Comparison of ENCODE assay signal across 18 cellular contexts in the genomic region with DNA sequence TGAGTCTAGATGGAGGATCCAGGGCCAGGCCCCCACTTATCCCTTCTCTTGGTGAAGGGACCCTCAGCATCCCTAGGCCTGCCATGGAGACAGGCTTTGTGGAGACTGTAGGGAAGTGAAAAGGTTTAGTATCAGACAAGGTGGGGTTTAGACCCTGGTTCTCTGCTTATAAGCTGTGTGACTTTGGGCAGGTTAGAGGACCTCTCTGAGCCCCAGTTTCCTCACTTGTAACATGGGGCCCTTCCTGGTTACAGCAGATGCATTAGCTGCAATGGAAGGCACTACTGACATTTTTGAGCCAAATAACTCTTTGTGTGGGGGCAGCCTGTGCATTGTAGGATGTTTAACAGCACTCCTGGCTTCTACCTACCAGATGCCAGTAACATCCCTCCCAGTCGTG. TPM values are rescaled to one million over a fixed set of nuclear protein-coding genes. Genes with fewer than 3 reads are reported as not detected.
A peak's percentile ranks its signal among the peaks of the same experiment; 100 is the strongest.
DNase-seq lines count a peak whose midpoint lies in the region; ATAC-seq, FAIRE-seq and TF ChIP-seq lines count a peak whose summit lies in the region.
"Had no signal": no experiment of that assay in that cellular context is flagged by ENCODE, and none has a peak within 500 bp of the region (broad histone marks: within the 10 kb centered on the region; RNA-seq: fewer than 3 reads in every experiment).

No MANE protein-coding gene starts in this region.

- no peaks in the 10 kb centered on the region for H3K9me3 ChIP-seq in K562 (replicated peaks; ENCODE audit: control insufficient read depth, insufficient read depth, low read depth, low read length)
- H3K9me3 ChIP-seq in OCI-LY7 (ENCODE audit: low read length) = no peaks in the 10 kb centered on the region
- H3K9me3 ChIP-seq: HAP-1 had no signal

- no peak overlapping the region for H3K9ac ChIP-seq in K562 (ENCODE audit: insufficient read depth in 1 of 2, low read depth in 2 of 2, low read length in 2 of 2)
- H3K9ac ChIP-seq: BLaER1 treated with 17β-estradiol and CSF1 and Interleukin-3, amounts not matched to agents 10 nM and 100 nM had no signal

- no peak for FAIRE-seq in K562 (lab: Jason Lieb, UNC)
- FAIRE-seq: G401.6, GM12892 had no signal

- ATAC-seq in K562 = no peak

- 0% methylated on average over 1 of the region's 1 CpG for WGBS in K562 (ENCODE audit: insufficient coverage, low coverage, missing lambda C conversion rate)

- TF ChIP-seq RAD21 in K562 (CRISPR knock-in tag; conservative IDR thresholded peaks at IDR 0.05 in 1 of 2, IDR thresholded peaks at IDR 0.05 in 1 of 2) = no peak

- peaks cover 39% of the 10 kb centered on the region for H3K4me1 Mint-ChIP-seq in CD14-positive monocyte

- in situ Hi-C loops in K562 (cut with MboI) = no loop called here

- no peak overlapping the region for H3K27ac ChIP-seq in K562 (ENCODE audit: extremely low read depth, low read depth, low read length)
- H3K27ac ChIP-seq in layer of hippocampus (ENCODE audit: low read depth, low read length) = peak overlapping the region; percentile 72
- H3K27ac ChIP-seq in substantia nigra (ENCODE audit: low read depth, low read length, poor library complexity, severe bottlenecking) = peak overlapping the region; percentile 82
- H3K27ac ChIP-seq in OCI-LY7 (ENCODE audit: low read depth, low read length, poor library complexity, severe bottlenecking) = no peak overlapping the region

- H3K4me3 ChIP-seq in K562 (no peak overlapping the region), OCI-LY7 (ENCODE audit: low read depth, low read length, poor library complexity, severe bottlenecking) (no peak overlapping the region)
- H3K4me3 ChIP-seq: BLaER1 treated with 17β-estradiol and CSF1 and Interleukin-3, amounts not matched to agents 10 nM and 100 nM; HAP-1 had no signal

- no peak overlapping the region for H3K4me3 Mint-ChIP-seq in CD14-positive monocyte
- H3K4me3 Mint-ChIP-seq: CD4-positive, alpha-beta T cell; HFFc6 had no signal

- H2AFZ ChIP-seq in K562 (ENCODE audit: low read depth, low read length) = no peak overlapping the region
- no peak overlapping the region for H2AFZ ChIP-seq in OCI-LY7 (ENCODE audit: low read length)

- BruUV-seq in K562 (replicated peaks; lab: Mats Ljungman, UMichigan) (no TSS peak), OCI-LY7 (replicated peaks; lab: Mats Ljungman, UMichigan) (no TSS peak)

- intact Hi-C loops in CD14-positive monocyte (cut with micrococcal nuclease) = no loop called here
- intact Hi-C loops in K562 (cut with micrococcal nuclease) = no loop called here
- intact Hi-C loops in OCI-LY7 (cut with micrococcal nuclease; ENCODE audit: unreplicated experiment) = no loop called here

- CTCF ChIA-PET in K562 (lab: Yijun Ruan, JAX; ENCODE audit: low intra/inter-chr PET ratio) = no interaction called here
- CTCF ChIA-PET in OCI-LY7 (lab: Charles Lee; ENCODE audit: unreplicated experiment) = no interaction called here

- H3K27me3 ChIP-seq in K562 (ENCODE audit: control insufficient read depth in 2 of 2, insufficient read depth in 2 of 2, low read length in 2 of 2) (peaks cover 47 to 76% of the 10 kb centered on the region in 2 experiments), layer of hippocampus (ENCODE audit: control insufficient read depth, insufficient read depth, low read length) (no peaks in the 10 kb centered on the region)
- H3K27me3 ChIP-seq: BLaER1 treated with 17β-estradiol and CSF1 and Interleukin-3, amounts not matched to agents 10 nM and 100 nM had no signal

- H3K4me1 ChIP-seq in K562 (replicated peaks in 1 of 2; ENCODE audit: control insufficient read depth in 2 of 2, insufficient read depth in 2 of 2, low read length in 2 of 2) (no peaks in the 10 kb centered on the region; a peak in 1 of 5 replicates), OCI-LY7 (ENCODE audit: insufficient read depth, low read length, poor library complexity, severe bottlenecking) (no peaks in the 10 kb centered on the region)
- H3K4me1 ChIP-seq: HAP-1 had no signal

- peaks cover 0 to 9% (median 3%) of the 10 kb centered on the region in 7 donors for H3K9me3 Mint-ChIP-seq in CD14-positive monocyte
- H3K9me3 Mint-ChIP-seq: CD4-positive, alpha-beta T cell had no signal

- TF ChIP-seq EP300 in K562 (IDR thresholded peaks at IDR 0.05; ENCODE audit: low read length) = no peak

- H3K4me2 ChIP-seq in K562 (ENCODE audit: insufficient read depth, low read length) (no peak overlapping the region), OCI-LY7 (ENCODE audit: low read length) (no peak overlapping the region)

- H4K20me1 ChIP-seq in K562 (replicated peaks; ENCODE audit: control insufficient read depth, insufficient read depth, low read length) (peaks cover 8% of the 10 kb centered on the region; the same call in 1 of the 2 replicates), OCI-LY7 (ENCODE audit: insufficient read depth, low read length) (no peaks in the 10 kb centered on the region)
- H4K20me1 ChIP-seq: BLaER1 treated with 17β-estradiol and CSF1 and Interleukin-3, amounts not matched to agents 10 nM and 100 nM had no signal

- peaks cover 70 to 80% of the 10 kb centered on the region in 2 donors for H3K36me3 Mint-ChIP-seq in CD14-positive monocyte

- POLR2A ChIA-PET in K562 (lab: Yijun Ruan, JAX) = no interaction called here
- POLR2A ChIA-PET in OCI-LY7 (lab: Charles Lee) = interaction anchor here (0.6 kb wide), 1 partner anchor 13 kb away, joined by 3 read pairs; no protein-coding TSS in a partner anchor

- peak overlapping the region in 5 of 7 donors; percentile 37 to 98 (median 49) for H3K27ac Mint-ChIP-seq in CD14-positive monocyte
- H3K27ac Mint-ChIP-seq: CD4-positive, alpha-beta T cell; HFFc6 had no signal

- H3K9me1 ChIP-seq in K562 (ENCODE audit: control insufficient read depth, insufficient read depth, low read length) = no peaks in the 10 kb centered on the region

- no peaks in the 10 kb centered on the region for H3K9me2 ChIP-seq in OCI-LY7 (ENCODE audit: insufficient read depth, low read length)

- no peak for TF ChIP-seq POLR2A in K562 (conservative IDR thresholded peaks at IDR 0.05)

- H3K36me3 ChIP-seq in K562 (ENCODE audit: control insufficient read depth, insufficient read depth, low read length) (no peaks in the 10 kb centered on the region), OCI-LY7 (ENCODE audit: insufficient read depth, low read length) (no peaks in the 10 kb centered on the region)
- H3K36me3 ChIP-seq: HAP-1 had no signal

- DNase-seq in CD14-positive monocyte (ENCODE audit: low spot score) (no peak), K562 (ENCODE audit: extremely low read depth in 1 of 4, low spot score in 3 of 4) (no peak), substantia nigra (lab: John Stamatoyannopoulos, UW) (no peak), NCI-H2227 (lab: John Stamatoyannopoulos, UW; ENCODE audit: unreplicated experiment) (no peak), OCI-LY7 (ENCODE audit: low spot score) (no peak)
- no peak for DNase-seq in stimulated activated CD4-positive, alpha-beta T cell treated with anti-CD3 and anti-CD28 coated beads, Interleukin-4, amount 100 ng/mL, for 1 hour
- DNase-seq: 8988T; ACHN; CD4-positive, alpha-beta T cell; DMS79 treated with DMSO at 0.1 percent for 48 hours; EL; GOT3; HFFc6 had no signal

- H3K79me2 ChIP-seq in K562 (ENCODE audit: control insufficient read depth, insufficient read depth, low read length) (no peaks in the 10 kb centered on the region), OCI-LY7 (ENCODE audit: insufficient read depth, low read depth, low read length) (no peaks in the 10 kb centered on the region)

- no peak for TF ChIP-seq CTCF in CD14-positive monocyte (IDR thresholded peaks at IDR 0.05)
- no peak for TF ChIP-seq CTCF in K562 (IDR thresholded peaks at IDR 0.05 in 2 of 3, conservative IDR thresholded peaks at IDR 0.05 in 1 of 3; ENCODE audit: insufficient read depth in 2 of 3, low read depth in 1 of 3, low read length in 3 of 3)
- TF ChIP-seq CTCF in OCI-LY7 (conservative IDR thresholded peaks at IDR 0.05; ENCODE audit: low read length) = no peak

- no peaks in the 10 kb centered on the region for H3K27me3 Mint-ChIP-seq in CD14-positive monocyte (ENCODE audit: low read depth in 3 of 3)
- H3K27me3 Mint-ChIP-seq: CD4-positive, alpha-beta T cell had no signal

RNA-seq across cellular contexts. Expression of gene PADI2, which starts 22.7 kb away (rescaled TPM):
- polyA plus RNA-seq in CD14-positive monocyte (10 to 100 TPM; 18.6 to 61.7 TPM), K562 (2011; rRNA removed) (0.01 TPM in 2 replicates), K562 (2014; fragmentation: Illumina TruSeq; extraction: Trizol) (not detected in 2 replicates), K562 (2014; fragmentation: Nextera tagmentation; extraction: Ambion mirVana) (under 1 TPM; 0.01 TPM), K562 (2014; rRNA removed) (not detected in 2 replicates)
- not detected in 2 replicates for total RNA-seq in K562 (2011; cell fraction: chromatin; rRNA removed; ENCODE audit: low replicate concordance)
- not detected in 2 replicates for total RNA-seq in K562 (2011; cell fraction: nucleolus; rRNA removed)
- not detected in 2 replicates for total RNA-seq in K562 (2011; cell fraction: nucleoplasm; rRNA removed)
- total RNA-seq in K562 (2014; rRNA removed) (not detected in 2 replicates), K562 (2014; rRNA removed; fragmentation: Illumina TruSeq; extraction: Trizol) (not detected in 2 replicates), K562 (2015; rRNA removed; fragmentation: Illumina TruSeq; extraction: Trizol) (not detected in 2 replicates), K562 (2021) (0.11 and 0.13 TPM in 2 replicates), OCI-LY7 (2022) (0.08 TPM in 1 of 2 replicates, not detected in the other)
- 0.03 TPM in 1 of 2 replicates, not detected in the other for polyA plus RNA-seq in K562 (2011; cell fraction: cytosol; rRNA removed)
- not detected in 2 replicates for polyA plus RNA-seq in K562 (2011; cell fraction: nucleus; rRNA removed)
- 0.05 TPM in 1 of 2 replicates, not detected in the other for polyA plus RNA-seq in K562 (2012)
- polyA minus RNA-seq in K562 (2011; rRNA and poly(A)+ RNA removed) = not detected in 2 replicates
- polyA minus RNA-seq in K562 (2011; cell fraction: cytosol; rRNA and poly(A)+ RNA removed) = not detected in 2 replicates
- polyA minus RNA-seq in K562 (2011; cell fraction: nucleus; rRNA and poly(A)+ RNA removed) = not detected in 2 replicates
- total RNA-seq in OCI-LY7 (2014; rRNA removed; shearing (Covaris generic)) = not detected in 2 replicates

RNA-seq across cellular contexts. Expression of gene SDHB, which starts 42.8 kb away (rescaled TPM):
- 100 to 1,000 TPM; 241 to 275 TPM for polyA plus RNA-seq in CD14-positive monocyte
- 91.4 and 102 TPM in 2 replicates for total RNA-seq in K562 (2011; cell fraction: chromatin; rRNA removed; ENCODE audit: low replicate concordance)
- 89.1 and 94.7 TPM in 2 replicates for total RNA-seq in K562 (2011; cell fraction: nucleolus; rRNA removed)
- total RNA-seq in K562 (2011; cell fraction: nucleoplasm; rRNA removed) = 110 and 139 TPM in 2 replicates
- 351 and 360 TPM in 2 replicates for total RNA-seq in K562 (2014; rRNA removed)
- 396 and 465 TPM in 2 replicates for total RNA-seq in K562 (2014; rRNA removed; fragmentation: Illumina TruSeq; extraction: Trizol)
- total RNA-seq in K562 (2015; rRNA removed; fragmentation: Illumina TruSeq; extraction: Trizol) = 365 and 377 TPM in 2 replicates
- 263 and 299 TPM in 2 replicates for total RNA-seq in K562 (2021)
- 453 and 554 TPM in 2 replicates for polyA plus RNA-seq in K562 (2011; rRNA removed)
- 249 and 308 TPM in 2 replicates for polyA plus RNA-seq in K562 (2011; cell fraction: cytosol; rRNA removed)
- polyA plus RNA-seq in K562 (2011; cell fraction: nucleus; rRNA removed) = 138 and 220 TPM in 2 replicates
- polyA plus RNA-seq in K562 (2012) = 229 and 275 TPM in 2 replicates
- polyA plus RNA-seq in K562 (2014; fragmentation: Illumina TruSeq; extraction: Trizol) = 373 and 453 TPM in 2 replicates
- polyA plus RNA-seq in K562 (2014; fragmentation: Nextera tagmentation; extraction: Ambion mirVana) = 100 to 1,000 TPM; 207 to 339 TPM
- polyA plus RNA-seq in K562 (2014; rRNA removed) = 390 and 400 TPM in 2 replicates
- 703 TPM in 2 replicates for polyA minus RNA-seq in K562 (2011; rRNA and poly(A)+ RNA removed)
- 133 and 188 TPM in 2 replicates for polyA minus RNA-seq in K562 (2011; cell fraction: cytosol; rRNA and poly(A)+ RNA removed)
- polyA minus RNA-seq in K562 (2011; cell fraction: nucleus; rRNA and poly(A)+ RNA removed) = 40.4 and 84.2 TPM in 2 replicates
- 103 and 106 TPM in 2 replicates for total RNA-seq in OCI-LY7 (2014; rRNA removed; shearing (Covaris generic))
- 98.4 and 105 TPM in 2 replicates for total RNA-seq in OCI-LY7 (2022)

Comparison
In these comparisons a context has a peak if more than half of its experiments do, and no peak if none do; other contexts are left out.
1. H3K27ac ChIP-seq: peak in layer of hippocampus (single experiment) and substantia nigra (single experiment); none in K562 (single experiment) and OCI-LY7 (single experiment).